In genomic region chr2:26032586-26033269, GRCh38 we compare ENCODE assay signal across 8 cellular contexts. TPM values are rescaled to one million over a fixed set of nuclear protein-coding genes. Genes with fewer than 3 reads are reported as not detected.
DNase-seq lines count a peak whose midpoint lies in the region; ATAC-seq and TF ChIP-seq lines count a peak whose summit lies in the region.
"Not testable (repeated sequence)": the region's sequence is repeated elsewhere in the genome, so short reads cannot be mapped to it uniquely, and the experiment has no call there.

No MANE protein-coding gene starts in this region.

- peak overlapping the region; percentile 92 for H3K27ac ChIP-seq in C4-2B
- H3K27ac ChIP-seq in SU-DHL-6 (ENCODE audit: low read depth, low read length): peak overlapping the region; percentile 68
- peak overlapping the region; percentile 76 for H3K27ac ChIP-seq in brain microvascular endothelial cell
- H3K27ac ChIP-seq in cardiac muscle cell: peak overlapping the region; percentile 82
- peak overlapping the region; percentile 97 to 99 (median 99) for H3K27ac ChIP-seq in stomach

- not testable (repeated sequence) for H3F3A ChIP-seq in SU-DHL-6 (ENCODE audit: insufficient read depth)

- H3K9ac ChIP-seq in SU-DHL-6 (ENCODE audit: low read length): peak overlapping the region; percentile 80

- TF ChIP-seq POLR2A in stomach (IDR thresholded peaks at IDR 0.05): not testable (repeated sequence)

- H3K36me3 Mint-ChIP-seq in naive B cell: not testable (repeated sequence)

- not testable (repeated sequence) for H3K4me1 ChIP-seq in cardiac muscle cell (ENCODE audit: low read depth)
- H3K4me1 ChIP-seq in stomach: peaks cover 18 to 40% (median 32%) of the 10 kb centered on the region in 4 donors

- not testable (repeated sequence) for H3K9me3 ChIP-seq in SU-DHL-6 (ENCODE audit: insufficient read depth, low read length); cardiac muscle cell (ENCODE audit: low read depth); stomach

- peaks cover 20 to 36% (median 36%) of the 10 kb centered on the region in 3 donors for H3K4me1 Mint-ChIP-seq in naive B cell

- not testable (repeated sequence) for H3K27me3 ChIP-seq in SU-DHL-6 (ENCODE audit: low read length); brain microvascular endothelial cell (replicated peaks); stomach
- H3K27me3 ChIP-seq in cardiac muscle cell: peaks cover 18% of the 10 kb centered on the region

- peak overlapping the region; percentile 78 for H3K4me2 ChIP-seq in SU-DHL-6 (ENCODE audit: low read depth, low read length, poor library complexity, severe bottlenecking)

- H3K79me2 ChIP-seq in SU-DHL-6 (ENCODE audit: insufficient read depth, low read length): peaks cover 38% of the 10 kb centered on the region

- DNase-seq in brain microvascular endothelial cell; cardiac muscle cell (ENCODE audit: low read depth in 1 of 2, low spot score in 1 of 2); naive B cell; stomach: not testable (repeated sequence)

- intact Hi-C loops in stomach (cut with DNase I; ENCODE audit: low total_unique reads): not testable (repeated sequence)

- 18 to 44% (median 20%) methylated on average over 22 to 24 of the region's 24 CpGs for WGBS in stomach, 5 donors

- H3K9me2 ChIP-seq in SU-DHL-6 (replicated peaks; ENCODE audit: insufficient read depth, low read length): not testable (repeated sequence)

- H3K27ac Mint-ChIP-seq in naive B cell: peak overlapping the region; percentile 90 to 96 (median 94)

- not testable (repeated sequence) for TF ChIP-seq EP300 in stomach (IDR thresholded peaks at IDR 0.05)

- H3K9me3 Mint-ChIP-seq in naive B cell: not testable (repeated sequence)

- peak overlapping the region; percentile 94 for H2AFZ ChIP-seq in SU-DHL-6 (ENCODE audit: low read depth, low read length, severe bottlenecking)

- in situ Hi-C loops in brain microvascular endothelial cell (cut with HindIII; ENCODE audit: low pct_ligation_motif_present, low sequenced_read_pairs): not testable (repeated sequence)

- not testable (repeated sequence) for H3K36me3 ChIP-seq in SU-DHL-6 (ENCODE audit: low read length); brain microvascular endothelial cell (replicated peaks); cardiac muscle cell; stomach

- H3K4me3 Mint-ChIP-seq in naive B cell: peak overlapping the region; percentile 80 to 100 (median 96)

- ATAC-seq in GM21528 (IDR thresholded peaks at IDR 0.05; ENCODE audit: low FRiP score, unreplicated experiment) (peak; percentile 14), HG03460 (IDR thresholded peaks at IDR 0.05; ENCODE audit: unreplicated experiment) (peak; percentile 18)
- ATAC-seq in naive B cell (ENCODE audit: low read depth in 2 of 2): not testable (repeated sequence)

- H4K20me1 ChIP-seq in SU-DHL-6 (ENCODE audit: low read depth, low read length): peaks cover 18% of the 10 kb centered on the region

- H3K4me3 ChIP-seq in SU-DHL-6 (ENCODE audit: insufficient read depth, low read length, poor library complexity, severe bottlenecking): peak overlapping the region; percentile 77
- peak overlapping the region; percentile 99 for H3K4me3 ChIP-seq in brain microvascular endothelial cell (ENCODE audit: low read depth, low read length)
- peak overlapping the region; percentile 79 for H3K4me3 ChIP-seq in cardiac muscle cell
- peak overlapping the region; percentile 82 to 93 (median 91) for H3K4me3 ChIP-seq in stomach

- not testable (repeated sequence) for TF ChIP-seq CTCF in C4-2B (conservative IDR thresholded peaks at IDR 0.05); SU-DHL-6 (IDR thresholded peaks at IDR 0.05; ENCODE audit: insufficient read depth, low read length, poor library complexity, severe bottlenecking); brain microvascular endothelial cell (IDR thresholded peaks at IDR 0.05; ENCODE audit: low read depth, low read length, missing control alignments); cardiac muscle cell (IDR thresholded peaks at IDR 0.05; ENCODE audit: low read depth, low read length); stomach (IDR thresholded peaks at IDR 0.05)

- not testable (repeated sequence) for H3K27me3 Mint-ChIP-seq in naive B cell

RNA-seq across cellular contexts. Expression of gene RAB10, which starts 1.2 kb away (rescaled TPM):
- 141 and 145 TPM in 2 replicates for total RNA-seq in cardiac muscle cell
- 75.9 and 92.7 TPM in 2 replicates for polyA plus RNA-seq in cardiac muscle cell
- polyA plus RNA-seq in naive B cell (ENCODE audit: low read depth in 6 of 6): 10 to 100 TPM; 71.1 to 98.1 (median 82.5) TPM
- 100 to 1,000 TPM in 3 of 5 donors, 10 to 100 TPM in 2; 22.2 to 591 (median 106) TPM for total RNA-seq in stomach
- 10 to 100 TPM; 39.3 to 60.8 (median 60.2) TPM for polyA plus RNA-seq in stomach

RNA-seq across cellular contexts. Expression of gene KIF3C, which starts 50.4 kb away (rescaled TPM):
- total RNA-seq in cardiac muscle cell (5.6 and 6.3 TPM in 2 replicates), stomach (1 to 10 TPM in 3 of 5 donors, under 1 TPM in 1, not detected in 1; 0.29 to 7.3 (median 3.2) TPM)
- polyA plus RNA-seq in cardiac muscle cell (4.3 and 5.4 TPM in 2 replicates), naive B cell (ENCODE audit: low read depth in 6 of 6) (under 1 TPM; 0.16 to 0.71 (median 0.63) TPM), stomach (1 to 10 TPM; 1.1 to 2.4 (median 1.2) TPM)
